Comparison of ENCODE assay signal across 9 cellular contexts in genomic region chr14:69535230-69535848, GRCh38. TPM values are rescaled to one million over a fixed set of nuclear protein-coding genes. Genes with fewer than 3 reads are reported as not detected.
A peak's percentile ranks its signal among the peaks of the same experiment; 100 is the strongest.
DNase-seq lines count a peak whose midpoint lies in the region; ATAC-seq, FAIRE-seq and TF ChIP-seq lines count a peak whose summit lies in the region.
"Had no signal": no experiment of that assay in that cellular context is flagged by ENCODE, and none has a peak within 500 bp of the region (broad histone marks: within the 10 kb centered on the region; RNA-seq: fewer than 3 reads in every experiment).

No MANE protein-coding gene starts in this region.

- no peak overlapping the region for H3K4me3 ChIP-seq in astrocyte of the cerebellum (ENCODE audit: low read depth, low read length)
- no peak overlapping the region for H3K4me3 ChIP-seq in thyroid gland (replicated peaks in 1 of 3)

- in situ Hi-C loops in astrocyte of the cerebellum (cut with HindIII; ENCODE audit: low sequenced_read_pairs) = no loop called here

- peak; percentile 86 for DNase-seq in GM03348 (ENCODE audit: low spot score)
- peak; percentile 67 for DNase-seq in NCI-H2107 treated with DMSO at 0.1 percent for 48 hours (lab: John Stamatoyannopoulos, UW; ENCODE audit: unreplicated experiment)
- no peak for DNase-seq in astrocyte of the cerebellum (ENCODE audit: low read depth)
- DNase-seq in iPS-NIHi7 (ENCODE audit: extremely low spot score) = peak; percentile 91
- DNase-seq in thyroid gland = peak; percentile 50 to 51
- DNase-seq in activated naive CD4-positive, alpha-beta T cell treated with anti-CD3 and anti-CD28 coated beads, Interleukin-2, amount 50 U/mL, for 72 hours (ENCODE audit: low spot score in 2 of 2) = no peak
- DNase-seq in GM12892 (ENCODE audit: insufficient read length) = no peak
- DNase-seq: naive B cell had no signal

- no peaks in the 10 kb centered on the region for H3K27me3 ChIP-seq in thyroid gland

- no peaks in the 10 kb centered on the region for H3K4me1 ChIP-seq in thyroid gland

- TF ChIP-seq CTCF in astrocyte of the cerebellum (IDR thresholded peaks at IDR 0.05; ENCODE audit: low read depth, low read length, missing control alignments) (peak; percentile 84), thyroid gland (IDR thresholded peaks at IDR 0.05) (peak in 4 of 6 experiments; percentile 42 to 69 (median 51))

- ATAC-seq in activated naive CD4-positive, alpha-beta T cell treated with anti-CD3 and anti-CD28 coated beads, Interleukin-2, amount 50 U/mL, for 72 hours = no peak
- ATAC-seq in GM21423 (IDR thresholded peaks at IDR 0.05; ENCODE audit: unreplicated experiment) = no peak

- no peaks in the 10 kb centered on the region for H3K9me3 ChIP-seq in thyroid gland

- intact Hi-C loops in thyroid gland (cut with DNase I) = no loop called here

- no peaks in the 10 kb centered on the region for H3K9me3 Mint-ChIP-seq in activated naive CD4-positive, alpha-beta T cell treated with anti-CD3 and anti-CD28 coated beads, Interleukin-2, amount 50 U/mL, for 72 hours
- H3K9me3 Mint-ChIP-seq: naive B cell had no signal

- no peaks in the 10 kb centered on the region for H3K36me3 Mint-ChIP-seq in activated naive CD4-positive, alpha-beta T cell treated with anti-CD3 and anti-CD28 coated beads, Interleukin-2, amount 50 U/mL, for 72 hours
- H3K36me3 Mint-ChIP-seq: naive B cell had no signal

- H3K27ac ChIP-seq in thyroid gland = no peak overlapping the region

- 1 to 3% methylated on average over 4 of the region's 4 CpGs for WGBS in thyroid gland, 2 donors

- no peak for FAIRE-seq in GM12892 (lab: Jason Lieb, UNC)

- H3K27ac Mint-ChIP-seq in activated naive CD4-positive, alpha-beta T cell treated with anti-CD3 and anti-CD28 coated beads, Interleukin-2, amount 50 U/mL, for 72 hours = no peak overlapping the region
- H3K27ac Mint-ChIP-seq: naive B cell had no signal

- TF ChIP-seq POLR2A in thyroid gland (IDR thresholded peaks at IDR 0.05) (no peak), GM12892 (IDR thresholded peaks at IDR 0.05; ENCODE audit: low read depth, low read length) (no peak)

- H3K36me3 ChIP-seq in thyroid gland = no peaks in the 10 kb centered on the region

RNA-seq across cellular contexts. Expression of gene CCDC177, which starts 39.3 kb away (rescaled TPM):
- total RNA-seq in thyroid gland = not detected
- total RNA-seq in activated naive CD4-positive, alpha-beta T cell treated with anti-CD3 and anti-CD28 coated beads, Interleukin-2, amount 50 U/mL, for 72 hours = not detected
- polyA plus RNA-seq in GM12892 (2012; ENCODE audit: missing spikeins) = not detected

RNA-seq across cellular contexts. Expression of gene PLEKHD1, which starts 50.8 kb away (rescaled TPM):
- total RNA-seq in thyroid gland = 1 to 10 TPM in 3 of 4 donors, under 1 TPM in 1; 0.40 to 7.6 (median 2.7) TPM
- under 1 TPM; 0.05 to 0.12 TPM for total RNA-seq in activated naive CD4-positive, alpha-beta T cell treated with anti-CD3 and anti-CD28 coated beads, Interleukin-2, amount 50 U/mL, for 72 hours
- polyA plus RNA-seq in GM12892 (2012; ENCODE audit: missing spikeins) = not detected

Comparison
In these comparisons a context has a peak if more than half of its experiments do, and no peak if none do; other contexts are left out.
1. DNase-seq: peak in GM03348 (single experiment), NCI-H2107 treated with DMSO at 0.1 percent for 48 hours (single experiment), iPS-NIHi7 (single experiment) and thyroid gland (2 of 2); none in astrocyte of the cerebellum (single experiment), activated naive CD4-positive, alpha-beta T cell treated with anti-CD3 and anti-CD28 coated beads, Interleukin-2, amount 50 U/mL, for 72 hours (0 of 2) and GM12892 (single experiment).